Comparison of ENCODE assay signal across 8 cellular contexts in genomic region chr1:109425391-109425790, GRCh38. TPM values are rescaled to one million over a fixed set of nuclear protein-coding genes. Genes with fewer than 3 reads are reported as not detected.
DNase-seq lines count a peak whose midpoint lies in the region; ATAC-seq and TF ChIP-seq lines count a peak whose summit lies in the region.

No MANE protein-coding gene starts in this region.

- no peaks in the 10 kb centered on the region for H3K27me3 ChIP-seq in neutrophil

- peak overlapping the region; percentile 94 for H3K27ac ChIP-seq in RWPE1
- peak overlapping the region; percentile 93 for H3K27ac ChIP-seq in neutrophil

- H3K27me3 Mint-ChIP-seq in activated T-cell treated with anti-CD3 and anti-CD28 coated beads, Interleukin-2, amount 50 U/mL, for 4 hours (ENCODE audit: low read depth) = no peaks in the 10 kb centered on the region

- CTCF ChIA-PET in RWPE1 (lab: Yijun Ruan, JAX) = interaction anchor here (1.1 to 1.3 kb wide), 2 partner anchors 68 to 107 kb away, joined by 3 to 6 read pairs; no protein-coding TSS in a partner anchor

- H3K9me3 ChIP-seq in neutrophil = no peaks in the 10 kb centered on the region

- no peaks in the 10 kb centered on the region for H3K9me3 Mint-ChIP-seq in activated T-cell treated with anti-CD3 and anti-CD28 coated beads, Interleukin-2, amount 50 U/mL, for 4 hours

- peaks cover 8% of the 10 kb centered on the region for H3K36me3 ChIP-seq in neutrophil

- DNase-seq in activated T-cell treated with anti-CD3 and anti-CD28 coated beads, Interleukin-2, amount 50 U/mL, for 4 hours = no peak
- DNase-seq in activated T-cell treated with anti-CD3 and anti-CD28 coated beads for 4 hours (no peak), RWPE1 (ENCODE audit: low spot score) (no peak), epithelial cell of esophagus (ENCODE audit: low read depth) (peak; percentile 9), cerebellar nuclear complex (lab: John Stamatoyannopoulos, UW) (no peak), epidermal melanocyte (ENCODE audit: insufficient read length, low spot score) (no peak)

- peak; percentile 12 to 18 for ATAC-seq in activated T-cell treated with anti-CD3 and anti-CD28 coated beads, Interleukin-2, amount 50 U/mL, for 4 hours
- no peak for ATAC-seq in HG03521 (IDR thresholded peaks at IDR 0.05; ENCODE audit: unreplicated experiment)

- peaks cover 15% of the 10 kb centered on the region for H3K36me3 Mint-ChIP-seq in activated T-cell treated with anti-CD3 and anti-CD28 coated beads, Interleukin-2, amount 50 U/mL, for 4 hours (ENCODE audit: insufficient read depth)

- TF ChIP-seq CTCF in RWPE1 (conservative IDR thresholded peaks at IDR 0.05; ENCODE audit: low read depth) = no peak
- no peak for TF ChIP-seq CTCF in epithelial cell of esophagus (IDR thresholded peaks at IDR 0.05; ENCODE audit: insufficient read depth, low read depth, low read length, missing control alignments)
- TF ChIP-seq CTCF in neutrophil (IDR thresholded peaks at IDR 0.05) = no peak

- peak overlapping the region; percentile 94 for H3K4me3 Mint-ChIP-seq in activated T-cell treated with anti-CD3 and anti-CD28 coated beads, Interleukin-2, amount 50 U/mL, for 4 hours

- H3K4me1 ChIP-seq in neutrophil (ENCODE audit: control insufficient read depth in 1 of 2, insufficient read depth in 1 of 2, low read depth in 1 of 2, low read length in 1 of 2) = peaks cover 22% of the 10 kb centered on the region in 2 experiments

- H3K4me1 Mint-ChIP-seq in activated T-cell treated with anti-CD3 and anti-CD28 coated beads, Interleukin-2, amount 50 U/mL, for 4 hours (ENCODE audit: low read depth) = peaks cover 39% of the 10 kb centered on the region

- peak overlapping the region; percentile 95 for H3K4me3 ChIP-seq in epithelial cell of esophagus (ENCODE audit: low read length)
- peak overlapping the region; percentile 77 to 78 for H3K4me3 ChIP-seq in neutrophil (ENCODE audit: low read depth in 1 of 2, low read length in 1 of 2)

- POLR2A ChIA-PET in RWPE1 (lab: Yijun Ruan, JAX; ENCODE audit: low non-redundant PET) = no interaction called here

RNA-seq across cellular contexts. Expression of gene PSMA5, which starts 0.9 kb away (rescaled TPM):
- total RNA-seq in activated T-cell treated with anti-CD3 and anti-CD28 coated beads, Interleukin-2, amount 50 U/mL, for 4 hours = 100 to 1,000 TPM; 298 to 351 (median 300) TPM

RNA-seq across cellular contexts. Expression of gene SORT1, which starts 27.7 kb away (rescaled TPM):
- 1 to 10 TPM; 1.1 to 1.6 (median 1.2) TPM for total RNA-seq in activated T-cell treated with anti-CD3 and anti-CD28 coated beads, Interleukin-2, amount 50 U/mL, for 4 hours

RNA-seq across cellular contexts. Expression of gene SYPL2, which starts 41.0 kb away (rescaled TPM):
- total RNA-seq in activated T-cell treated with anti-CD3 and anti-CD28 coated beads, Interleukin-2, amount 50 U/mL, for 4 hours = under 1 TPM in 2 of 3 donors, not detected in 1; 0.13 to 0.37 TPM

RNA-seq across cellular contexts. Expression of gene ATXN7L2, which starts 58.3 kb away (rescaled TPM):
- 10 to 100 TPM; 19.5 to 23.8 (median 23.6) TPM for total RNA-seq in activated T-cell treated with anti-CD3 and anti-CD28 coated beads, Interleukin-2, amount 50 U/mL, for 4 hours
